30 cellular contexts compared by ENCODE assay signal in genomic region chr17:2655526-2655925, GRCh38. TPM values are rescaled to one million over a fixed set of nuclear protein-coding genes. Genes with fewer than 3 reads are reported as not detected.
DNase-seq lines count a peak whose midpoint lies in the region; ATAC-seq and TF ChIP-seq lines count a peak whose summit lies in the region.
"Had no signal": no experiment of that assay in that cellular context is flagged by ENCODE, and none has a peak within 500 bp of the region (broad histone marks: within the 10 kb centered on the region; RNA-seq: fewer than 3 reads in every experiment).

No MANE protein-coding gene starts in this region.

- H3K27ac Mint-ChIP-seq in activated CD4-positive, alpha-beta T cell treated with anti-CD3 and anti-CD28 coated beads, Interleukin-2, amount 10 ng/mL, durations not matched to agents 7 days and 5 days: peak overlapping the region; percentile 17
- peak overlapping the region; percentile 39 to 92 (median 84) for H3K27ac Mint-ChIP-seq in CD8-positive, alpha-beta memory T cell
- H3K27ac Mint-ChIP-seq in natural killer cell: peak overlapping the region; percentile 79 to 84
- no peak overlapping the region for H3K27ac Mint-ChIP-seq in mesothelial cell of epicardium
- H3K27ac Mint-ChIP-seq: dendritic cell treated with granulocyte-macrophage colony-stimulating factor and Interleukin-4, amounts not matched to agents 40 ng/mL and 50 ng/mL, for 4 days had no signal

- peak; percentile 92 to 93 (median 92) for ATAC-seq in natural killer cell
- ATAC-seq in GM18502 (IDR thresholded peaks at IDR 0.05; ENCODE audit: poor library complexity, unreplicated experiment): no peak
- ATAC-seq: A549, GM12878, left cardiac atrium had no signal

- H3K4me1 Mint-ChIP-seq in activated CD4-positive, alpha-beta T cell treated with anti-CD3 and anti-CD28 coated beads, Interleukin-2, amount 10 ng/mL, durations not matched to agents 7 days and 5 days: peaks cover 24% of the 10 kb centered on the region
- H3K4me1 Mint-ChIP-seq in CD8-positive, alpha-beta memory T cell: peaks cover 31 to 65% (median 52%) of the 10 kb centered on the region in 3 donors
- H3K4me1 Mint-ChIP-seq in natural killer cell (peaks cover 40 to 43% of the 10 kb centered on the region in 2 donors), mesothelial cell of epicardium (no peaks in the 10 kb centered on the region)

- H3K4me3 ChIP-seq in CD8-positive, alpha-beta memory T cell (ENCODE audit: low read length): no peak overlapping the region
- H3K4me3 ChIP-seq: A549, GM12878, ovary, thoracic aorta, vagina had no signal

- peaks cover 12% of the 10 kb centered on the region for H3K9me3 Mint-ChIP-seq in activated CD4-positive, alpha-beta T cell treated with anti-CD3 and anti-CD28 coated beads, Interleukin-2, amount 10 ng/mL, durations not matched to agents 7 days and 5 days
- peaks cover 0 to 3% (median 0%) of the 10 kb centered on the region in 5 donors for H3K9me3 Mint-ChIP-seq in CD8-positive, alpha-beta memory T cell
- H3K9me3 Mint-ChIP-seq in natural killer cell (no peaks in the 10 kb centered on the region), mesothelial cell of epicardium (peaks cover 5% of the 10 kb centered on the region)
- H3K9me3 Mint-ChIP-seq: dendritic cell treated with granulocyte-macrophage colony-stimulating factor and Interleukin-4, amounts not matched to agents 40 ng/mL and 50 ng/mL, for 4 days had no signal

- peaks cover 11% of the 10 kb centered on the region for H3K4me1 ChIP-seq in CD8-positive, alpha-beta memory T cell (ENCODE audit: insufficient read depth, low read length)
- H3K4me1 ChIP-seq: BE2C, vagina had no signal

- no peak overlapping the region for H3K4me3 Mint-ChIP-seq in activated CD4-positive, alpha-beta T cell treated with anti-CD3 and anti-CD28 coated beads, Interleukin-2, amount 10 ng/mL, durations not matched to agents 7 days and 5 days
- peak overlapping the region in 2 of 7 donors; percentile 26 to 54 for H3K4me3 Mint-ChIP-seq in CD8-positive, alpha-beta memory T cell
- peak overlapping the region; percentile 51 for H3K4me3 Mint-ChIP-seq in natural killer cell
- H3K4me3 Mint-ChIP-seq in mesothelial cell of epicardium: no peak overlapping the region
- H3K4me3 Mint-ChIP-seq: dendritic cell treated with granulocyte-macrophage colony-stimulating factor and Interleukin-4, amounts not matched to agents 40 ng/mL and 50 ng/mL, for 4 days had no signal

- H3K27ac ChIP-seq in CD8-positive, alpha-beta memory T cell (ENCODE audit: low read depth, low read length): no peak overlapping the region
- H3K27ac ChIP-seq: A549, epithelial cell of prostate, HL-60, ovary, RWPE1, vagina had no signal

- H3K36me3 Mint-ChIP-seq in activated CD4-positive, alpha-beta T cell treated with anti-CD3 and anti-CD28 coated beads, Interleukin-2, amount 10 ng/mL, durations not matched to agents 7 days and 5 days (ENCODE audit: low read depth): peaks cover 41% of the 10 kb centered on the region
- H3K36me3 Mint-ChIP-seq in CD8-positive, alpha-beta memory T cell: peaks cover 15 to 47% (median 19%) of the 10 kb centered on the region in 3 donors
- H3K36me3 Mint-ChIP-seq in natural killer cell (no peaks in the 10 kb centered on the region), mesothelial cell of epicardium (peaks cover 35% of the 10 kb centered on the region)

- H3K36me3 ChIP-seq in CD8-positive, alpha-beta memory T cell (ENCODE audit: insufficient read depth, low read length): no peaks in the 10 kb centered on the region
- H3K36me3 ChIP-seq: BE2C, ovary, thoracic aorta, vagina had no signal

- H3K9me3 ChIP-seq in CD8-positive, alpha-beta memory T cell (ENCODE audit: low read length): no peaks in the 10 kb centered on the region
- H3K9me3 ChIP-seq: A549, BE2C, ovary, thoracic aorta, vagina had no signal

- intact Hi-C loops in natural killer cell (cut with micrococcal nuclease): loop anchor here (5.0 kb wide), 1 partner anchor 63 kb away; the partner anchor contains the start of gene PAFAH1B1

- no peaks in the 10 kb centered on the region for H3K27me3 ChIP-seq in CD8-positive, alpha-beta memory T cell (ENCODE audit: insufficient read depth, low read length, poor library complexity, severe bottlenecking)
- H3K27me3 ChIP-seq: BE2C, ovary, vagina had no signal

- TF ChIP-seq CTCF in natural killer cell (IDR thresholded peaks at IDR 0.05) (no peak), mesothelial cell of epicardium (IDR thresholded peaks at IDR 0.05; ENCODE audit: unreplicated experiment) (no peak)

- no peak for DNase-seq in activated CD4-positive, alpha-beta T cell treated with anti-CD3 and anti-CD28 coated beads, Interleukin-2, amount 10 ng/mL, durations not matched to agents 7 days and 5 days
- no peak for DNase-seq in activated CD4-positive, alpha-beta T cell treated with anti-CD3 and anti-CD28 coated beads for 1 hour
- peak in 2 of 5 donors; percentile 3 to 10 for DNase-seq in CD8-positive, alpha-beta memory T cell
- peak; percentile 18 for DNase-seq in dermis blood vessel endothelial cell
- DNase-seq in natural killer cell: peak; percentile 25
- no peak for DNase-seq in mesothelial cell of epicardium (ENCODE audit: low spot score in 2 of 2, unreplicated experiment in 2 of 2)
- no peak for DNase-seq in NCI-H774 (lab: John Stamatoyannopoulos, UW)
- DNase-seq: activated CD4-positive, alpha-beta T cell treated with anti-CD3 and anti-CD28 coated beads, Interleukin-2, amount 50 U/mL, for 4 hours; anterior cingulate cortex; BE2C; HCEC 1CT; head of caudate nucleus; left cardiac atrium; mesenchymal stem cell; NCI-H1092 treated with DMSO at 0.1 percent for 48 hours; NCI-H2029; NCI-H226; NCI-H82; ovary; stimulated activated CD4-positive, alpha-beta T cell treated with anti-CD3 and anti-CD28 coated beads, Interleukin-4, amount 100 ng/mL, for 1 hour; stimulated activated naive CD4-positive, alpha-beta T cell had no signal

- H3K27me3 Mint-ChIP-seq in activated CD4-positive, alpha-beta T cell treated with anti-CD3 and anti-CD28 coated beads, Interleukin-2, amount 10 ng/mL, durations not matched to agents 7 days and 5 days: no peaks in the 10 kb centered on the region
- H3K27me3 Mint-ChIP-seq in CD8-positive, alpha-beta memory T cell: no peaks in the 10 kb centered on the region
- H3K27me3 Mint-ChIP-seq in natural killer cell (ENCODE audit: low read depth in 2 of 2) (no peaks in the 10 kb centered on the region), mesothelial cell of epicardium (ENCODE audit: low read depth) (no peaks in the 10 kb centered on the region)
- H3K27me3 Mint-ChIP-seq: dendritic cell treated with granulocyte-macrophage colony-stimulating factor and Interleukin-4, amounts not matched to agents 40 ng/mL and 50 ng/mL, for 4 days had no signal

- POLR2A ChIA-PET in activated CD4-positive, alpha-beta T cell treated with anti-CD3 and anti-CD28 coated beads, Interleukin-2, amount 10 ng/mL, durations not matched to agents 7 days and 5 days (lab: Charles Lee): no interaction called here
- POLR2A ChIA-PET in CD8-positive, alpha-beta memory T cell (lab: Charles Lee): no interaction called here

- CTCF ChIA-PET in activated CD4-positive, alpha-beta T cell treated with anti-CD3 and anti-CD28 coated beads, Interleukin-2, amount 10 ng/mL, durations not matched to agents 7 days and 5 days (lab: Charles Lee): interaction anchor here (0.6 kb wide), 1 partner anchor 767 kb away, joined by 3 read pairs; no protein-coding TSS in a partner anchor
- CTCF ChIA-PET in CD8-positive, alpha-beta memory T cell (lab: Charles Lee): no interaction called here

RNA-seq across cellular contexts. Expression of gene CLUH, which starts 56.0 kb away (rescaled TPM):
- 10 to 100 TPM; 44.8 to 55.9 TPM for total RNA-seq in activated CD4-positive, alpha-beta T cell treated with anti-CD3 and anti-CD28 coated beads, Interleukin-2, amount 10 ng/mL, durations not matched to agents 7 days and 5 days
- 100 to 1,000 TPM; 142 to 146 TPM for total RNA-seq in CD8-positive, alpha-beta memory T cell
- 17.8 TPM for polyA plus RNA-seq in CD8-positive, alpha-beta memory T cell
- total RNA-seq in dermis blood vessel endothelial cell (37.4 and 75.6 TPM in 2 replicates), natural killer cell (10 to 100 TPM; 34.6 to 43.5 (median 42.1) TPM), mesothelial cell of epicardium (46.6 to 49.9 TPM (median 46.9 TPM) in 3 replicates)

Comparison
In these comparisons a context has a peak if more than half of its experiments do, and no peak if none do; other contexts are left out.
1. DNase-seq: peak in dermis blood vessel endothelial cell (single experiment) and natural killer cell (single experiment); none in activated CD4-positive, alpha-beta T cell treated with anti-CD3 and anti-CD28 coated beads, Interleukin-2, amount 10 ng/mL, durations not matched to agents 7 days and 5 days (single experiment), activated CD4-positive, alpha-beta T cell treated with anti-CD3 and anti-CD28 coated beads for 1 hour (single experiment), mesothelial cell of epicardium (0 of 2) and NCI-H774 (single experiment).